Comparison of ENCODE assay signal across 1 cellular context in the genomic region with DNA sequence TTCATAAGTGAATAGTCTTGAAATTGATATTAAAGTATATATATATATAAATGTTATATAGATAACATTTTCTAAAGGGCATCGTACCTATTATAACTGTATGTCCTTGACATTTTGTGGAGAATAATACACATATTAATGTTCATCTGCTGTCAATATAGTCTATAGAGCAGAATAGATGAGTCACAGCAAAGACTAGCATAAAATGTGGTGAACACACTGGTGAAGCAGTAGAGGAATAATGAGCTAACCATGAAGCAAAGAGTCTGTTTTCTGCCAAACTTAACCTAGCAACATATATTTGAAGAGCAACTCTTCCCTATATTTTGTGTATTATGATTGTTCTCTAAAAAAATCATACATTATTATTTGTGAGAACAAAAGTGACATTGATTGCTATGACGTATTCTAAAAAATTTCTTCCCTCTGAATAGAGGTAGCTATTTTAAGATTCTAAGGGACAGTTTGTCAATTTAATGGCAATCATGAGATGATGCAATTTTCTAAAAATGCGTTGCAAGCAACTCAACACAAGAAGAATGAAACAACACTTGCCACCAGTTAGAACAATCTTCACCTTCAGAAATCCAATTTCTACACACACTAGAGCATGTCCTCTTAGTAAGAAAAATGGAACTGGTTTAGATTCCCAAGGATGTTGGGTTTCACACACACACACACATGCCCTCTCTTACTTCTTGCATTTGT.
TF ChIP-seq lines count a peak whose summit lies in the region.

No MANE protein-coding gene starts in this region.

TF ChIP-seq in GM12878, 131 proteins besides CTCF, POLR2A, EP300 and RAD21:
- TF ChIP-seq, protein P1, sequence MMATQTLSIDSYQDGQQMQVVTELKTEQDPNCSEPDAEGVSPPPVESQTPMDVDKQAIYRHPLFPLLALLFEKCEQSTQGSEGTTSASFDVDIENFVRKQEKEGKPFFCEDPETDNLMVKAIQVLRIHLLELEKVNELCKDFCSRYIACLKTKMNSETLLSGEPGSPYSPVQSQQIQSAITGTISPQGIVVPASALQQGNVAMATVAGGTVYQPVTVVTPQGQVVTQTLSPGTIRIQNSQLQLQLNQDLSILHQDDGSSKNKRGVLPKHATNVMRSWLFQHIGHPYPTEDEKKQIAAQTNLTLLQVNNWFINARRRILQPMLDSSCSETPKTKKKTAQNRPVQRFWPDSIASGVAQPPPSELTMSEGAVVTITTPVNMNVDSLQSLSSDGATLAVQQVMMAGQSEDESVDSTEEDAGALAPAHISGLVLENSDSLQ (IDR thresholded peaks at IDR 0.05) = no peak
- TF ChIP-seq STAT1 (conservative IDR thresholded peaks at IDR 0.05) = no peak
- TF ChIP-seq, protein P2, sequence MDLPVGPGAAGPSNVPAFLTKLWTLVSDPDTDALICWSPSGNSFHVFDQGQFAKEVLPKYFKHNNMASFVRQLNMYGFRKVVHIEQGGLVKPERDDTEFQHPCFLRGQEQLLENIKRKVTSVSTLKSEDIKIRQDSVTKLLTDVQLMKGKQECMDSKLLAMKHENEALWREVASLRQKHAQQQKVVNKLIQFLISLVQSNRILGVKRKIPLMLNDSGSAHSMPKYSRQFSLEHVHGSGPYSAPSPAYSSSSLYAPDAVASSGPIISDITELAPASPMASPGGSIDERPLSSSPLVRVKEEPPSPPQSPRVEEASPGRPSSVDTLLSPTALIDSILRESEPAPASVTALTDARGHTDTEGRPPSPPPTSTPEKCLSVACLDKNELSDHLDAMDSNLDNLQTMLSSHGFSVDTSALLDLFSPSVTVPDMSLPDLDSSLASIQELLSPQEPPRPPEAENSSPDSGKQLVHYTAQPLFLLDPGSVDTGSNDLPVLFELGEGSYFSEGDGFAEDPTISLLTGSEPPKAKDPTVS (IDR thresholded peaks at IDR 0.05; ENCODE audit: low read depth, low read length) = no peak
- TF ChIP-seq, protein P3, sequence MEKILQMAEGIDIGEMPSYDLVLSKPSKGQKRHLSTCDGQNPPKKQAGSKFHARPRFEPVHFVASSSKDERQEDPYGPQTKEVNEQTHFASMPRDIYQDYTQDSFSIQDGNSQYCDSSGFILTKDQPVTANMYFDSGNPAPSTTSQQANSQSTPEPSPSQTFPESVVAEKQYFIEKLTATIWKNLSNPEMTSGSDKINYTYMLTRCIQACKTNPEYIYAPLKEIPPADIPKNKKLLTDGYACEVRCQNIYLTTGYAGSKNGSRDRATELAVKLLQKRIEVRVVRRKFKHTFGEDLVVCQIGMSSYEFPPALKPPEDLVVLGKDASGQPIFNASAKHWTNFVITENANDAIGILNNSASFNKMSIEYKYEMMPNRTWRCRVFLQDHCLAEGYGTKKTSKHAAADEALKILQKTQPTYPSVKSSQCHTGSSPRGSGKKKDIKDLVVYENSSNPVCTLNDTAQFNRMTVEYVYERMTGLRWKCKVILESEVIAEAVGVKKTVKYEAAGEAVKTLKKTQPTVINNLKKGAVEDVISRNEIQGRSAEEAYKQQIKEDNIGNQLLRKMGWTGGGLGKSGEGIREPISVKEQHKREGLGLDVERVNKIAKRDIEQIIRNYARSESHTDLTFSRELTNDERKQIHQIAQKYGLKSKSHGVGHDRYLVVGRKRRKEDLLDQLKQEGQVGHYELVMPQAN (conservative IDR thresholded peaks at IDR 0.05) = no peak
- TF ChIP-seq, protein P4, sequence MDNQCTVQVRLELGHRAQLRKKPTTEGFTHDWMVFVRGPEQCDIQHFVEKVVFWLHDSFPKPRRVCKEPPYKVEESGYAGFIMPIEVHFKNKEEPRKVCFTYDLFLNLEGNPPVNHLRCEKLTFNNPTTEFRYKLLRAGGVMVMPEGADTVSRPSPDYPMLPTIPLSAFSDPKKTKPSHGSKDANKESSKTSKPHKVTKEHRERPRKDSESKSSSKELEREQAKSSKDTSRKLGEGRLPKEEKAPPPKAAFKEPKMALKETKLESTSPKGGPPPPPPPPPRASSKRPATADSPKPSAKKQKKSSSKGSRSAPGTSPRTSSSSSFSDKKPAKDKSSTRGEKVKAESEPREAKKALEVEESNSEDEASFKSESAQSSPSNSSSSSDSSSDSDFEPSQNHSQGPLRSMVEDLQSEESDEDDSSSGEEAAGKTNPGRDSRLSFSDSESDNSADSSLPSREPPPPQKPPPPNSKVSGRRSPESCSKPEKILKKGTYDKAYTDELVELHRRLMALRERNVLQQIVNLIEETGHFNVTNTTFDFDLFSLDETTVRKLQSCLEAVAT (IDR thresholded peaks at IDR 0.05) = no peak
